ENCODE assay signal across 16 cellular contexts in the genomic region with DNA sequence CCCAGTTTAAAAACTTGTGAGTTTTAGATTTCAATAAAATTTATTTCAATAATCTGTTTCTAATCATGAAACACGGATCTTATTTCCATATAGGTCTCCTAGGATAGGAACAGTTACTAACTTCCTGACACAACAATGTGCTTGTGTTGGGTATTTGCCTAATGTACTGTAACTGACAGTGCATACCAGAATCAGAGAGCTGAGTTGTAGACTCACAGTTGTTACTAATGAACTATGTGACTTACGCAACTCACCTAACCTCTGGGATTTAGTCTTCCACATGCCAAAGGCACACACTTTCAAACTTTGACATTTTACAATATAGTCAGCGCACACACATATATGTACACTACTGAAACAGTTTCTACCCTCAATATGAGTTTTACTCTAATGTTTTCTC.
DNase-seq lines count a peak whose midpoint lies in the region; ATAC-seq and TF ChIP-seq lines count a peak whose summit lies in the region.
"Had no signal": no experiment of that assay in that cellular context is flagged by ENCODE, and none has a peak within 500 bp of the region (broad histone marks: within the 10 kb centered on the region; RNA-seq: fewer than 3 reads in every experiment).

No MANE protein-coding gene starts in this region.

- H3K4me3 ChIP-seq in AG09309 (ENCODE audit: control insufficient read depth, low read depth, low read length) (no peak overlapping the region), choroid plexus epithelial cell (ENCODE audit: low read depth, low read length) (no peak overlapping the region)

- TF ChIP-seq RAD21 in Ishikawa (IDR thresholded peaks at IDR 0.05; ENCODE audit: low read depth) = no peak

- ATAC-seq in left lobe of liver = peak; percentile 80
- ATAC-seq: stimulated activated naive CD8-positive, alpha-beta T cell treated with anti-CD3 and anti-CD28 coated beads, Interleukin-15, Interleukin-2, amounts not matched to agents 100 U/mL and 50 U/mL, for 24 hours had no signal

- peak; percentile 29 for DNase-seq in AG09309 (ENCODE audit: low read depth)
- peak; percentile 77 for DNase-seq in choroid plexus epithelial cell (ENCODE audit: low read depth)
- no peak for DNase-seq in left lobe of liver (ENCODE audit: low spot score)
- no peak for DNase-seq in NCI-H146 (lab: John Stamatoyannopoulos, UW)
- DNase-seq in NCI-H1048 (lab: John Stamatoyannopoulos, UW) = no peak
- no peak for DNase-seq in mucosa of gallbladder (ENCODE audit: low spot score)
- no peak for DNase-seq in Kasumi-1 (lab: John Stamatoyannopoulos, UW)
- DNase-seq: amygdala; CD4-positive, CD25-positive, alpha-beta regulatory T cell; effector memory CD4-positive, alpha-beta T cell; GF-D8; NCI-H1105 treated with DMSO at 0.1 percent for 48 hours; NCI-H524 treated with DMSO at 0.1 percent for 48 hours; stimulated activated CD4-positive, alpha-beta T cell treated with anti-CD3 and anti-CD28 coated beads, Interleukin-4, amount 100 ng/mL, for 24 hours; stimulated activated naive CD8-positive, alpha-beta T cell treated with anti-CD3 and anti-CD28 coated beads, Interleukin-15, Interleukin-2, amounts not matched to agents 100 U/mL and 50 U/mL, for 24 hours had no signal

- TF ChIP-seq CTCF in AG09309 (IDR thresholded peaks at IDR 0.05; ENCODE audit: control insufficient read depth, insufficient read depth, low read depth, low read length, missing control alignments) = no peak
- TF ChIP-seq CTCF in choroid plexus epithelial cell (conservative IDR thresholded peaks at IDR 0.05; ENCODE audit: low read depth, low read length) = no peak

- TF ChIP-seq EP300 in Ishikawa (IDR thresholded peaks at IDR 0.05; ENCODE audit: borderline replicate concordance) = no peak

TF ChIP-seq in Ishikawa, 13 proteins besides CTCF, POLR2A, EP300 and RAD21:
- TF ChIP-seq CEBPB (IDR thresholded peaks at IDR 0.05) (peak; percentile 79; the same call in 1 of the 2 replicates), TCF12 (IDR thresholded peaks at IDR 0.05; ENCODE audit: low read depth) (no peak)

Comparison
In these comparisons a context has a peak if more than half of its experiments do, and no peak if none do; other contexts are left out.
1. DNase-seq: peak in AG09309 (single experiment) and choroid plexus epithelial cell (single experiment); none in left lobe of liver (single experiment), NCI-H146 (single experiment), NCI-H1048 (single experiment), mucosa of gallbladder (single experiment) and Kasumi-1 (0 of 2).